ENCODE assay signal across 29 cellular contexts in genomic region chr16:69904495-69905170, GRCh38. TPM values are rescaled to one million over a fixed set of nuclear protein-coding genes. Genes with fewer than 3 reads are reported as not detected.
DNase-seq lines count a peak whose midpoint lies in the region; ATAC-seq, FAIRE-seq and TF ChIP-seq lines count a peak whose summit lies in the region.
"Had no signal": no experiment of that assay in that cellular context is flagged by ENCODE, and none has a peak within 500 bp of the region (broad histone marks: within the 10 kb centered on the region; RNA-seq: fewer than 3 reads in every experiment).

No MANE protein-coding gene starts in this region.

- CTCF ChIA-PET in GM12878 (lab: Yijun Ruan, JAX), result interaction anchor here (1.6 kb wide), 1 partner anchor 26 kb away, joined by 4 read pairs; no protein-coding TSS in a partner anchor

- TF ChIP-seq RAD21 in GM12878 (IDR thresholded peaks at IDR 0.05; ENCODE audit: insufficient read depth, low read depth, low read length), result no peak

- H3K9me3 ChIP-seq in right cardiac atrium (ENCODE audit: control insufficient read depth, low read length) (no peaks in the 10 kb centered on the region), GM12878 (replicated peaks; ENCODE audit: control insufficient read depth, insufficient read depth, low read length) (no peaks in the 10 kb centered on the region), upper lobe of right lung (no peaks in the 10 kb centered on the region)
- H3K9me3 ChIP-seq: heart left ventricle had no signal

- ATAC-seq in right cardiac atrium, result no peak
- ATAC-seq in GM12878, result no peak
- ATAC-seq in upper lobe of right lung, result peak; percentile 74
- ATAC-seq in HG03571 (IDR thresholded peaks at IDR 0.05; ENCODE audit: unreplicated experiment), result no peak
- ATAC-seq: activated naive CD8-positive, alpha-beta T cell treated with anti-CD3 and anti-CD28 coated beads, Interleukin-2, amount 50 U/mL, for 24 hours; esophagus mucosa; heart left ventricle; SK-N-SH treated with all-trans-retinoic acid at 6 μM for 48 hours; stimulated activated memory B cell treated with anti-CD40 and anti-IgM and Interleukin-4, amounts not matched to agents 10 μg/mL and 1 μg/mL and 100 μg/mL, for 72 hours had no signal

- no peaks in the 10 kb centered on the region for H3K4me1 ChIP-seq in right cardiac atrium (ENCODE audit: control insufficient read depth, insufficient read depth, low read length)
- H3K4me1 ChIP-seq in GM12878 (ENCODE audit: control insufficient read depth, insufficient read depth, low read length), result no peaks in the 10 kb centered on the region
- no peaks in the 10 kb centered on the region for H3K4me1 ChIP-seq in upper lobe of right lung
- H3K4me1 ChIP-seq: heart left ventricle had no signal

- SMC1A ChIA-PET in GM12878 (lab: Charles Lee; ENCODE audit: uncharacterized antibody, unreplicated experiment), result interaction anchor here (1.0 kb wide), 1 partner anchor 8 kb away, joined by 4 read pairs; no protein-coding TSS in a partner anchor

- peaks cover 50% of the 10 kb centered on the region for H3K4me1 Mint-ChIP-seq in HFFc6 (ENCODE audit: low read depth)
- H3K4me1 Mint-ChIP-seq: activated CD4-positive, alpha-beta memory T cell treated with anti-CD3 and anti-CD28 coated beads, Interleukin-2, amount 10 ng/mL, durations not matched to agents 7 days and 5 days; activated naive CD8-positive, alpha-beta T cell treated with anti-CD3 and anti-CD28 coated beads, Interleukin-2, amount 50 U/mL, for 24 hours; stimulated activated memory B cell treated with anti-CD40 and anti-IgM and Interleukin-4, amounts not matched to agents 10 μg/mL and 1 μg/mL and 100 μg/mL, for 72 hours had no signal

- WGBS in right cardiac atrium, result 90% methylated on average over 9 of the region's 9 CpGs
- 96% methylated on average over 9 of the region's 9 CpGs for WGBS in GM12878 (ENCODE audit: insufficient coverage, insufficient replicate concordance, low lambda C conversion rate, missing lambda C conversion rate)

- no peak for TF ChIP-seq EP300 in GM12878 (IDR thresholded peaks at IDR 0.05; ENCODE audit: borderline replicate concordance in 1 of 2, control insufficient read depth in 1 of 2, low read depth in 2 of 2, low read length in 2 of 2)

- FAIRE-seq in GM12878 (lab: Jason Lieb, UNC), result no peak
- FAIRE-seq: GM19239 had no signal

- H3K36me3 ChIP-seq in GM12878 (ENCODE audit: control insufficient read depth in 2 of 2, insufficient read depth in 2 of 2, low read length in 1 of 2) (peaks cover 2 to 4% of the 10 kb centered on the region in 2 experiments; a peak in 2 of 4 replicates), upper lobe of right lung (peaks cover 29% of the 10 kb centered on the region)

- H3K4me3 ChIP-seq in right cardiac atrium (ENCODE audit: low read length) (no peak overlapping the region), GM12878 (no peak overlapping the region), upper lobe of right lung (no peak overlapping the region)
- H3K4me3 ChIP-seq: heart left ventricle had no signal

- H3K27me3 ChIP-seq in right cardiac atrium (ENCODE audit: control insufficient read depth, insufficient read depth) (no peaks in the 10 kb centered on the region), GM12878 (replicated peaks in 1 of 2; ENCODE audit: control insufficient read depth in 2 of 2, insufficient read depth in 2 of 2, low read length in 1 of 2) (no peaks in the 10 kb centered on the region), upper lobe of right lung (no peaks in the 10 kb centered on the region)
- H3K27me3 ChIP-seq: heart left ventricle had no signal

- POLR2A ChIA-PET in GM12878 (lab: Charles Lee), result interaction anchor here (1.0 kb wide), 1 partner anchor 24 kb away, joined by 5 read pairs; no protein-coding TSS in a partner anchor

- no peak overlapping the region for H3K27ac Mint-ChIP-seq in HFFc6
- H3K27ac Mint-ChIP-seq: activated CD4-positive, alpha-beta memory T cell treated with anti-CD3 and anti-CD28 coated beads, Interleukin-2, amount 10 ng/mL, durations not matched to agents 7 days and 5 days; activated naive CD8-positive, alpha-beta T cell treated with anti-CD3 and anti-CD28 coated beads, Interleukin-2, amount 50 U/mL, for 24 hours; CD4-positive, CD25-positive, alpha-beta regulatory T cell; dendritic cell treated with granulocyte-macrophage colony-stimulating factor and Interleukin-4, amounts not matched to agents 40 ng/mL and 50 ng/mL, for 4 days; nephron progenitor cell; stimulated activated memory B cell treated with anti-CD40 and anti-IgM and Interleukin-4, amounts not matched to agents 10 μg/mL and 1 μg/mL and 100 μg/mL, for 72 hours had no signal

- no peak for TF ChIP-seq POLR2A in GM12878 (IDR thresholded peaks at IDR 0.05; ENCODE audit: low read depth, low read length)

- no peak overlapping the region for H3K4me2 ChIP-seq in GM12878 (ENCODE audit: control insufficient read depth, insufficient read depth)

- RAD21 ChIA-PET in GM12878 (lab: Charles Lee; ENCODE audit: unreplicated experiment), result no interaction called here

- no peaks in the 10 kb centered on the region for H4K20me1 ChIP-seq in GM12878 (ENCODE audit: control insufficient read depth, insufficient read depth)

- H3K9me3 Mint-ChIP-seq in HFFc6, result no peaks in the 10 kb centered on the region
- H3K9me3 Mint-ChIP-seq: activated CD4-positive, alpha-beta memory T cell treated with anti-CD3 and anti-CD28 coated beads, Interleukin-2, amount 10 ng/mL, durations not matched to agents 7 days and 5 days; activated naive CD8-positive, alpha-beta T cell treated with anti-CD3 and anti-CD28 coated beads, Interleukin-2, amount 50 U/mL, for 24 hours; CD4-positive, CD25-positive, alpha-beta regulatory T cell; central memory CD8-positive, alpha-beta T cell; dendritic cell treated with granulocyte-macrophage colony-stimulating factor and Interleukin-4, amounts not matched to agents 40 ng/mL and 50 ng/mL, for 4 days; stimulated activated memory B cell treated with anti-CD40 and anti-IgM and Interleukin-4, amounts not matched to agents 10 μg/mL and 1 μg/mL and 100 μg/mL, for 72 hours had no signal

- DNase-seq in cardiac septum (ENCODE audit: low spot score), result peak; percentile 41
- no peak for DNase-seq in right cardiac atrium
- no peak for DNase-seq in GM12878 (ENCODE audit: low read depth, low spot score)
- peak; percentile 43 for DNase-seq in iPS-NIHi7 (ENCODE audit: extremely low spot score)
- no peak for DNase-seq in upper lobe of right lung
- no peak for DNase-seq in NCI-H774 (lab: John Stamatoyannopoulos, UW)
- no peak for DNase-seq in HFFc6
- DNase-seq: activated CD4-positive, alpha-beta memory T cell treated with anti-CD3 and anti-CD28 coated beads, Interleukin-2, amount 10 ng/mL, durations not matched to agents 7 days and 5 days; activated CD4-positive, CD25-positive, alpha-beta regulatory T cell treated with anti-CD3 and anti-CD28 coated beads, Interleukin-2, amount 50 U/mL, for 72 hours; activated CD8-positive, alpha-beta memory T cell treated with anti-CD3 and anti-CD28 coated beads, Interleukin-2, amount 50 U/mL, for 4 hours; activated naive CD4-positive, alpha-beta T cell; activated naive CD8-positive, alpha-beta T cell treated with anti-CD3 and anti-CD28 coated beads, Interleukin-2, amount 50 U/mL, for 24 hours; CD4-positive, CD25-positive, alpha-beta regulatory T cell; foreskin melanocyte; heart left ventricle; mammary epithelial cell; NCI-H1092 treated with DMSO at 0.1 percent for 48 hours; NCI-H1694 treated with DMSO at 0.1 percent for 48 hours; nephron progenitor cell; NK-92 treated with Interleukin-12 subunit alpha and Interleukin-12 subunit beta, amount 100 ng/mL, for 24 hours; Right ventricle myocardium superior; T-helper 2 cell had no signal

- BruUV-seq in GM12878 (replicated peaks; lab: Mats Ljungman, UMichigan), result no TSS peak

- no peak overlapping the region for H2AFZ ChIP-seq in GM12878 (ENCODE audit: control insufficient read depth, low read depth, low read length)

- no peaks in the 10 kb centered on the region for H3K79me2 ChIP-seq in GM12878 (ENCODE audit: control insufficient read depth, insufficient read depth, low read length)

- H3K27me3 Mint-ChIP-seq in HFFc6 (ENCODE audit: insufficient read depth), result no peaks in the 10 kb centered on the region
- H3K27me3 Mint-ChIP-seq: activated CD4-positive, alpha-beta memory T cell treated with anti-CD3 and anti-CD28 coated beads, Interleukin-2, amount 10 ng/mL, durations not matched to agents 7 days and 5 days; activated naive CD8-positive, alpha-beta T cell treated with anti-CD3 and anti-CD28 coated beads, Interleukin-2, amount 50 U/mL, for 24 hours; CD4-positive, CD25-positive, alpha-beta regulatory T cell; central memory CD8-positive, alpha-beta T cell; dendritic cell treated with granulocyte-macrophage colony-stimulating factor and Interleukin-4, amounts not matched to agents 40 ng/mL and 50 ng/mL, for 4 days; stimulated activated memory B cell treated with anti-CD40 and anti-IgM and Interleukin-4, amounts not matched to agents 10 μg/mL and 1 μg/mL and 100 μg/mL, for 72 hours had no signal

- intact Hi-C loops in cardiac septum (cut with DNase I) (no loop called here), right cardiac atrium (cut with DNase I) (no loop called here), GM12878 (cut with micrococcal nuclease; ENCODE audit: unreplicated experiment) (no loop called here), upper lobe of right lung (cut with DNase I) (no loop called here)

- no peak overlapping the region for H3K4me3 Mint-ChIP-seq in HFFc6
- H3K4me3 Mint-ChIP-seq: activated CD4-positive, alpha-beta memory T cell treated with anti-CD3 and anti-CD28 coated beads, Interleukin-2, amount 10 ng/mL, durations not matched to agents 7 days and 5 days; activated naive CD8-positive, alpha-beta T cell treated with anti-CD3 and anti-CD28 coated beads, Interleukin-2, amount 50 U/mL, for 24 hours; CD4-positive, CD25-positive, alpha-beta regulatory T cell; central memory CD8-positive, alpha-beta T cell; dendritic cell treated with granulocyte-macrophage colony-stimulating factor and Interleukin-4, amounts not matched to agents 40 ng/mL and 50 ng/mL, for 4 days; nephron progenitor cell; stimulated activated memory B cell treated with anti-CD40 and anti-IgM and Interleukin-4, amounts not matched to agents 10 μg/mL and 1 μg/mL and 100 μg/mL, for 72 hours had no signal

- H3K36me3 Mint-ChIP-seq in HFFc6 (ENCODE audit: low read depth), result peaks cover 21% of the 10 kb centered on the region

- no peak overlapping the region for H3K9ac ChIP-seq in GM12878 (ENCODE audit: control insufficient read depth, insufficient read depth, low read length)

- no peak overlapping the region for H3K27ac ChIP-seq in right cardiac atrium (ENCODE audit: low read length)
- no peak overlapping the region for H3K27ac ChIP-seq in GM12878 (ENCODE audit: control insufficient read depth, insufficient read depth)
- no peak overlapping the region for H3K27ac ChIP-seq in upper lobe of right lung
- H3K27ac ChIP-seq: heart left ventricle had no signal

- TF ChIP-seq CTCF in GM12878 (IDR thresholded peaks at IDR 0.05 in 2 of 3, conservative IDR thresholded peaks at IDR 0.05 in 1 of 3; ENCODE audit: control insufficient read depth in 2 of 3, extremely low read depth in 1 of 3, insufficient read depth in 1 of 3, low read depth in 3 of 3, low read length in 3 of 3), result no peak
- no peak for TF ChIP-seq CTCF in upper lobe of right lung (IDR thresholded peaks at IDR 0.05)
- no peak for TF ChIP-seq CTCF in HFFc6 (IDR thresholded peaks at IDR 0.05)

- in situ Hi-C loops in GM12878 (cut with MboI), result no loop called here

RNA-seq across cellular contexts. Expression of gene CLEC18A, which starts 46.5 kb away (rescaled TPM):
- total RNA-seq in cardiac septum (0.13 TPM), right cardiac atrium (under 1 TPM; 0.34 to 0.74 (median 0.48) TPM), GM12878 (2014; rRNA removed) (0.05 and 0.11 TPM in 2 replicates), GM12878 (2014; rRNA removed; fragmentation: Illumina TruSeq; extraction: Trizol) (0.09 and 0.18 TPM in 2 replicates), GM12878 (2021) (0.21 and 0.26 TPM in 2 replicates), upper lobe of right lung (2.0 TPM)
- polyA plus RNA-seq in right cardiac atrium (0.18 TPM), GM12878 (2011; rRNA removed) (0.03 TPM in 1 of 2 replicates, not detected in the other), GM12878 (2014; fragmentation: Illumina TruSeq; extraction: Trizol) (0.03 TPM in 1 of 2 replicates, not detected in the other), GM12878 (2014; fragmentation: Nextera tagmentation; extraction: Ambion mirVana) (not detected), GM12878 (2014; rRNA removed) (0.19 TPM in 1 of 2 replicates, not detected in the other), GM12878 (2016; fragmentation: Nextera tagmentation; extraction: Ambion mirVana) (under 1 TPM in 1 of 2 experiments, not detected in 1; 0.09 TPM)
- total RNA-seq in GM12878 (2013; cell fraction: nucleolus; rRNA removed), result 0.33 and 0.61 TPM in 2 replicates
- polyA plus RNA-seq in GM12878 (2011; ENCODE audit: low read depth), result not detected
- polyA plus RNA-seq in GM12878 (2011; cell fraction: cytosol; rRNA removed), result 0.04 and 0.05 TPM in 2 replicates
- polyA plus RNA-seq in GM12878 (2011; cell fraction: nucleus; rRNA removed), result 0.43 and 0.63 TPM in 2 replicates
- polyA plus RNA-seq in GM12878 (2012), result 0.07 TPM in 1 of 2 replicates, not detected in the other
- 0.26 TPM in 1 of 2 replicates, not detected in the other for polyA minus RNA-seq in GM12878 (2011; rRNA and poly(A)+ RNA removed)
- polyA minus RNA-seq in GM12878 (2011; cell fraction: cytosol; rRNA and poly(A)+ RNA removed), result not detected in 2 replicates
- 0.12 and 0.77 TPM in 2 replicates for polyA minus RNA-seq in GM12878 (2011; cell fraction: nucleus; rRNA and poly(A)+ RNA removed)
- under 1 TPM in 2 of 6 experiments, not detected in 4; 0.14 TPM for total RNA-seq in HFFc6 (2021; fragmentation: NEBNext Ultra II Directional; extraction: Animal tissue kit (Norgen Biotek cat#: 25700))

Comparison
In these comparisons a context has a peak if more than half of its experiments do, and no peak if none do; other contexts are left out.
1. DNase-seq: peak in cardiac septum (single experiment) and iPS-NIHi7 (single experiment); none in right cardiac atrium (0 of 3), GM12878 (single experiment), upper lobe of right lung (single experiment), NCI-H774 (single experiment) and HFFc6 (single experiment).